22 cellular contexts compared by ENCODE assay signal in genomic region chr13:88926890-88927502, GRCh38.
"Had no signal": no experiment of that assay in that cellular context is flagged by ENCODE, and none has a peak within 500 bp of the region (broad histone marks: within the 10 kb centered on the region; RNA-seq: fewer than 3 reads in every experiment).

No MANE protein-coding gene starts in this region.

- ATAC-seq: gastroesophageal sphincter, left cardiac atrium, left ventricle myocardium superior had no signal

- H3K9me3 ChIP-seq: colonic mucosa, gastroesophageal sphincter, sigmoid colon, suprapubic skin, thyroid gland, vagina had no signal

- H3K27ac ChIP-seq: colonic mucosa, esophagus squamous epithelium, gastroesophageal sphincter, neutrophil, sigmoid colon, skin epidermis, suprapubic skin, thyroid gland, upper lobe of left lung, vagina had no signal

- H3K36me3 ChIP-seq: colonic mucosa, esophagus squamous epithelium, gastroesophageal sphincter, neutrophil, sigmoid colon, suprapubic skin, thyroid gland, upper lobe of left lung, vagina had no signal

- DNase-seq: colonic mucosa; dermis blood vessel endothelial cell; esophagus squamous epithelium; foreskin fibroblast; glutamatergic neuron; left cardiac atrium; left ventricle myocardium superior; mesenchymal stem cell; naive B cell; nephron progenitor cell; sigmoid colon; stimulated activated CD4-positive, alpha-beta T cell treated with anti-CD3 and anti-CD28 coated beads, Interleukin-2, amount 100 ng/mL, for 24 hours; stimulated activated CD4-positive, alpha-beta T cell treated with anti-CD3 and anti-CD28 coated beads, Interleukin-4, amount 100 ng/mL, for 4 hours; stimulated activated naive CD4-positive, alpha-beta T cell; thyroid gland had no signal

- H3K4me3 ChIP-seq: colonic mucosa, esophagus squamous epithelium, gastroesophageal sphincter, lung, sigmoid colon, skin epidermis, suprapubic skin, thyroid gland, upper lobe of left lung, vagina had no signal

- H3K4me1 ChIP-seq: colonic mucosa, esophagus squamous epithelium, gastroesophageal sphincter, sigmoid colon, suprapubic skin, thyroid gland, upper lobe of left lung, vagina had no signal

- H3K27me3 ChIP-seq: colonic mucosa, esophagus squamous epithelium, gastroesophageal sphincter, neutrophil, sigmoid colon, suprapubic skin, thyroid gland, upper lobe of left lung, vagina had no signal
